14 cellular contexts compared by ENCODE assay signal in the genomic region with DNA sequence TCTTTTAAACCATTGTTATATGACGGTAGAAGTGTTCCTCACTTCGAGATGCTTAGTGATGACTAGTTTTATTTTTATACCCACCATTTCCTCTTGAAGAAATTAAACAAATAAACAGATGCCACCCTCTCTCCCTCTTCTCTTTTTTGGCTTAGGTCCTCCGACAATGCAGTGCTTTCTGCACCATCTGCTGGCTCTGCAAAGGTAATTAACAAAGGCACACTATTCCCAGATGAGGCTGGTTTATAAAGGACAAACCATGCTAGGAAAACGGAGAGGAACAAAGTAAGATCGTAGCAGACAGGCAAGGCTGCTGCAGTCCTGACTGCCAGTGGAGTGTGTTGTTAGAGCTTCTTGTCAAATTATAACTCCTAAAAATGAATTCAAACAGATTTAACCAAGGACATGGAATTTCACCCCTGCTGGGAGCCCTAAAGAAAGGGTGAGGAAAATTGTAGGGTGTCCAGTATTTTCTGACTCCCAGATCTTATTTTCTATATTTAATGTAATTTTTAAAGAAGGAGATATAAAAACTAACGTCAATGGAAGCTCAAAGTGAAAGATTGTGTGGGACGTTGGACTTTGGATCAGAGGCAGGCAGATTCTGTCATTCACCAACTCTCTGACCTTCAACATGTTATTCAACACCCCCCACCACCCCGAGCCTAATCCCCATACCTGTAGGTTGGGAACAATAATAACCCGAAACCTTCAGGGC.
DNase-seq lines count a peak whose midpoint lies in the region; ATAC-seq, FAIRE-seq and TF ChIP-seq lines count a peak whose summit lies in the region.
"Had no signal": no experiment of that assay in that cellular context is flagged by ENCODE, and none has a peak within 500 bp of the region (broad histone marks: within the 10 kb centered on the region; RNA-seq: fewer than 3 reads in every experiment).

No MANE protein-coding gene starts in this region.

- peaks cover 4% of the 10 kb centered on the region for H3K4me1 ChIP-seq in GM12878 (ENCODE audit: control insufficient read depth, insufficient read depth, low read length)

- POLR2A ChIA-PET in GM12878 (lab: Charles Lee) = no interaction called here

- no peaks in the 10 kb centered on the region for H3K9me3 ChIP-seq in GM12878 (replicated peaks; ENCODE audit: control insufficient read depth, insufficient read depth, low read length)
- H3K9me3 ChIP-seq: esophagus muscularis mucosa had no signal

- no peak overlapping the region for H2AFZ ChIP-seq in GM12878 (ENCODE audit: control insufficient read depth, low read depth, low read length)

- peaks cover 1% of the 10 kb centered on the region for H3K4me1 Mint-ChIP-seq in CD14-positive monocyte
- H3K4me1 Mint-ChIP-seq: T-cell had no signal

- DNase-seq in DMS 273 treated with DMSO at 0.1 percent for 48 hours (lab: John Stamatoyannopoulos, UW) (peak; percentile 8), NCI-H2029 treated with DMSO at 0.1 percent for 48 hours (lab: John Stamatoyannopoulos, UW) (peak; percentile 19), GM12878 (ENCODE audit: low read depth, low spot score) (no peak), left lobe of liver (ENCODE audit: low spot score) (peak; percentile 52), CD14-positive monocyte (ENCODE audit: low spot score) (no peak), GM13977 (ENCODE audit: low spot score) (no peak), dermis blood vessel endothelial cell (no peak)
- DNase-seq: activated CD4-positive, alpha-beta T cell treated with anti-CD3 and anti-CD28 coated beads, Interleukin-2, amount 50 U/mL, for 1 hour; CD8-positive, alpha-beta T cell; T-cell had no signal

- in situ Hi-C loops in GM12878 (cut with MboI) (no loop called here), GM13977 (cut with MboI; ENCODE audit: low pct_unique_long_range_greater_than_20kb, low sequenced_read_pairs, unreplicated experiment) (no loop called here)

- peaks cover 0 to 3% (median 1%) of the 10 kb centered on the region in 3 donors for H3K27me3 Mint-ChIP-seq in CD14-positive monocyte (ENCODE audit: low read depth in 3 of 3)

- H3K4me2 ChIP-seq in GM12878 (ENCODE audit: control insufficient read depth, insufficient read depth) = no peak overlapping the region

- no peak for ATAC-seq in GM12878
- peak; percentile 74 for ATAC-seq in left lobe of liver
- ATAC-seq in HG03045 (IDR thresholded peaks at IDR 0.05; ENCODE audit: unreplicated experiment) = no peak
- ATAC-seq: CD8-positive, alpha-beta T cell; sciatic nerve; T-cell had no signal

- H3K79me2 ChIP-seq in GM12878 (ENCODE audit: control insufficient read depth, insufficient read depth, low read length) = no peaks in the 10 kb centered on the region

- TF ChIP-seq EP300 in GM12878 (IDR thresholded peaks at IDR 0.05; ENCODE audit: borderline replicate concordance in 1 of 2, control insufficient read depth in 1 of 2, low read depth in 2 of 2, low read length in 2 of 2) = no peak

- intact Hi-C loops in GM12878 (cut with micrococcal nuclease; ENCODE audit: unreplicated experiment) (no loop called here), CD14-positive monocyte (cut with micrococcal nuclease) (no loop called here)

- no peaks in the 10 kb centered on the region for H3K27me3 ChIP-seq in GM12878 (replicated peaks in 1 of 2; ENCODE audit: control insufficient read depth in 2 of 2, insufficient read depth in 2 of 2, low read length in 1 of 2)
- H3K27me3 ChIP-seq: esophagus muscularis mucosa had no signal

- peaks cover 0 to 14% (median 5%) of the 10 kb centered on the region in 7 donors for H3K9me3 Mint-ChIP-seq in CD14-positive monocyte
- H3K9me3 Mint-ChIP-seq: CD8-positive, alpha-beta T cell; T-cell had no signal

- SMC1A ChIA-PET in GM12878 (lab: Charles Lee; ENCODE audit: uncharacterized antibody, unreplicated experiment) = no interaction called here

- CTCF ChIA-PET in GM12878 (lab: Yijun Ruan, JAX) = interaction anchor here (0.6 kb wide), 1 partner anchor 120 kb away, joined by 3 read pairs; no protein-coding TSS in a partner anchor

- H3K27ac ChIP-seq in GM12878 (ENCODE audit: control insufficient read depth, insufficient read depth) = no peak overlapping the region
- H3K27ac ChIP-seq: esophagus muscularis mucosa had no signal

- peak; percentile 30; the same call in 1 of the 2 replicates for TF ChIP-seq RAD21 in GM12878 (IDR thresholded peaks at IDR 0.05; ENCODE audit: insufficient read depth, low read depth, low read length)

- no peak overlapping the region for H3K4me3 Mint-ChIP-seq in CD14-positive monocyte
- H3K4me3 Mint-ChIP-seq: CD8-positive, alpha-beta T cell; T-cell had no signal

- H3K4me3 ChIP-seq in GM12878 = no peak overlapping the region
- H3K4me3 ChIP-seq: esophagus muscularis mucosa had no signal

- WGBS in GM12878 (ENCODE audit: insufficient coverage, insufficient replicate concordance, low lambda C conversion rate, missing lambda C conversion rate) = 45% methylated on average over 9 of the region's 9 CpGs

- no TSS peak for BruUV-seq in GM12878 (replicated peaks; lab: Mats Ljungman, UMichigan)

- TF ChIP-seq POLR2A in GM12878 (IDR thresholded peaks at IDR 0.05; ENCODE audit: low read depth, low read length) = no peak

- TF ChIP-seq CTCF in GM12878 (IDR thresholded peaks at IDR 0.05 in 2 of 3, conservative IDR thresholded peaks at IDR 0.05 in 1 of 3; ENCODE audit: control insufficient read depth in 2 of 3, extremely low read depth in 1 of 3, insufficient read depth in 1 of 3, low read depth in 3 of 3, low read length in 3 of 3) (peak in 1 of 3 experiments; percentile 19; a peak in 2 of 6 replicates), CD14-positive monocyte (IDR thresholded peaks at IDR 0.05) (no peak), GM13977 (IDR thresholded peaks at IDR 0.05; ENCODE audit: extremely low read depth, insufficient read depth, missing control alignments) (no peak)

- H3K9ac ChIP-seq in GM12878 (ENCODE audit: control insufficient read depth, insufficient read depth, low read length) = no peak overlapping the region

- FAIRE-seq in GM12878 (lab: Jason Lieb, UNC) = no peak
- FAIRE-seq: astrocyte had no signal

- no peaks in the 10 kb centered on the region for H3K36me3 Mint-ChIP-seq in CD14-positive monocyte
- H3K36me3 Mint-ChIP-seq: CD8-positive, alpha-beta T cell; T-cell had no signal

- H4K20me1 ChIP-seq in GM12878 (ENCODE audit: control insufficient read depth, insufficient read depth) = no peaks in the 10 kb centered on the region

- RAD21 ChIA-PET in GM12878 (lab: Charles Lee; ENCODE audit: unreplicated experiment) = no interaction called here

- H3K27ac Mint-ChIP-seq in CD14-positive monocyte = no peak overlapping the region
- H3K27ac Mint-ChIP-seq: CD8-positive, alpha-beta T cell; T-cell had no signal

- no peaks in the 10 kb centered on the region for H3K36me3 ChIP-seq in GM12878 (ENCODE audit: control insufficient read depth in 2 of 2, insufficient read depth in 2 of 2, low read length in 1 of 2)
- H3K36me3 ChIP-seq: esophagus muscularis mucosa had no signal

TF ChIP-seq in GM12878, 131 proteins besides CTCF, POLR2A, EP300 and RAD21 (continues in another document):
- no peak for TF ChIP-seq STAT1 (conservative IDR thresholded peaks at IDR 0.05)
- no peak for TF ChIP-seq SP1 (IDR thresholded peaks at IDR 0.05; ENCODE audit: low read depth, low read length)
- no peak for TF ChIP-seq NFIC (IDR thresholded peaks at IDR 0.05; ENCODE audit: low read depth, low read length)
- TF ChIP-seq IKZF2 (IDR thresholded peaks at IDR 0.05) = no peak
- TF ChIP-seq, protein P1, sequence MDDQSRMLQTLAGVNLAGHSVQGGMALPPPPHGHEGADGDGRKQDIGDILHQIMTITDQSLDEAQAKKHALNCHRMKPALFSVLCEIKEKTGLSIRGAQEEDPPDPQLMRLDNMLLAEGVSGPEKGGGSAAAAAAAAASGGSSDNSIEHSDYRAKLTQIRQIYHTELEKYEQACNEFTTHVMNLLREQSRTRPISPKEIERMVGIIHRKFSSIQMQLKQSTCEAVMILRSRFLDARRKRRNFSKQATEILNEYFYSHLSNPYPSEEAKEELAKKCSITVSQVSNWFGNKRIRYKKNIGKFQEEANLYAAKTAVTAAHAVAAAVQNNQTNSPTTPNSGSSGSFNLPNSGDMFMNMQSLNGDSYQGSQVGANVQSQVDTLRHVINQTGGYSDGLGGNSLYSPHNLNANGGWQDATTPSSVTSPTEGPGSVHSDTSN (IDR thresholded peaks at IDR 0.05; ENCODE audit: insufficient replicate concordance, low read depth, low read length) = no peak
- TF ChIP-seq IRF4 (IDR thresholded peaks at IDR 0.05; ENCODE audit: low read depth, low read length) = no peak
- TF ChIP-seq KDM1A (IDR thresholded peaks at IDR 0.05; ENCODE audit: borderline replicate concordance) = no peak
- TF ChIP-seq MYB (IDR thresholded peaks at IDR 0.05; ENCODE audit: borderline replicate concordance, low read depth, low read length) = no peak
- TF ChIP-seq, protein P2, sequence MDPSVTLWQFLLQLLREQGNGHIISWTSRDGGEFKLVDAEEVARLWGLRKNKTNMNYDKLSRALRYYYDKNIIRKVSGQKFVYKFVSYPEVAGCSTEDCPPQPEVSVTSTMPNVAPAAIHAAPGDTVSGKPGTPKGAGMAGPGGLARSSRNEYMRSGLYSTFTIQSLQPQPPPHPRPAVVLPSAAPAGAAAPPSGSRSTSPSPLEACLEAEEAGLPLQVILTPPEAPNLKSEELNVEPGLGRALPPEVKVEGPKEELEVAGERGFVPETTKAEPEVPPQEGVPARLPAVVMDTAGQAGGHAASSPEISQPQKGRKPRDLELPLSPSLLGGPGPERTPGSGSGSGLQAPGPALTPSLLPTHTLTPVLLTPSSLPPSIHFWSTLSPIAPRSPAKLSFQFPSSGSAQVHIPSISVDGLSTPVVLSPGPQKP (IDR thresholded peaks at IDR 0.05; ENCODE audit: low read depth, low read length) = no peak
- no peak for TF ChIP-seq FOXK2 (IDR thresholded peaks at IDR 0.05)
- TF ChIP-seq CHD4 (IDR thresholded peaks at IDR 0.05) = no peak
- no peak for TF ChIP-seq POU2F2 (IDR thresholded peaks at IDR 0.05; ENCODE audit: borderline replicate concordance, low read depth, low read length)
- no peak for TF ChIP-seq YBX1 (IDR thresholded peaks at IDR 0.05)
- TF ChIP-seq CREB1 (IDR thresholded peaks at IDR 0.05; ENCODE audit: low read depth) = no peak
- no peak for TF ChIP-seq IKZF1 (conservative IDR thresholded peaks at IDR 0.05)
- TF ChIP-seq, protein P3, sequence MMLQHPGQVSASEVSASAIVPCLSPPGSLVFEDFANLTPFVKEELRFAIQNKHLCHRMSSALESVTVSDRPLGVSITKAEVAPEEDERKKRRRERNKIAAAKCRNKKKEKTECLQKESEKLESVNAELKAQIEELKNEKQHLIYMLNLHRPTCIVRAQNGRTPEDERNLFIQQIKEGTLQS (IDR thresholded peaks at IDR 0.05; ENCODE audit: borderline replicate concordance, extremely low read depth, low read depth, low read length) = no peak

Comparison
In these comparisons a context has a peak if more than half of its experiments do, and no peak if none do; other contexts are left out.
1. DNase-seq: peak in DMS 273 treated with DMSO at 0.1 percent for 48 hours (single experiment), NCI-H2029 treated with DMSO at 0.1 percent for 48 hours (single experiment) and left lobe of liver (single experiment); none in GM12878 (single experiment), CD14-positive monocyte (single experiment), GM13977 (single experiment) and dermis blood vessel endothelial cell (single experiment).